ENCODE assay signal across 17 cellular contexts in the genomic region with DNA sequence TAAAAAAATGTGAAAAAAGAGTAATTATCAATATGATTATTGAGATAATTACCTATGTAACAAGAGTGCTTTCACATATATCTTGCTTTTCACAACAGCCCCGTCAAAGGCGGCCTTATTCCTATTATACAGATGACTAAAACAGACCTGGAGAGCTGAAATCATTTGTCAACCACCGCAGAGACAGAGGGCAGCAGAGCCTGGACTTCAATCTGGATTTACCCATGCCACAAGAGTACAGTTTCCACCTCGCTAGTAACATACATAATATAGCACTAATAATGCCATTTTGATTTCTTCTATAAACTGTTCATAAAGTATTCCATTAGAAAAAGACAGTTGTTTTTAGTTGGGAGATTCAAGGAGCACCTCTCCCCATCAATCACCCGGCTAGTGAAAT.
DNase-seq lines count a peak whose midpoint lies in the region; ATAC-seq and TF ChIP-seq lines count a peak whose summit lies in the region.
"Had no signal": no experiment of that assay in that cellular context is flagged by ENCODE, and none has a peak within 500 bp of the region (broad histone marks: within the 10 kb centered on the region; RNA-seq: fewer than 3 reads in every experiment).

No MANE protein-coding gene starts in this region.

- H3K4me3 ChIP-seq in dorsolateral prefrontal cortex (no peak overlapping the region), parathyroid adenoma (ENCODE audit: low read depth, low read length) (no peak overlapping the region), colonic mucosa (no peak overlapping the region)
- H3K4me3 ChIP-seq: A549; BLaER1 treated with 17β-estradiol and CSF1 and Interleukin-3, amounts not matched to agents 10 nM and 100 nM had no signal

- no peak overlapping the region for H3K4me2 ChIP-seq in parathyroid adenoma (ENCODE audit: low read length)
- H3K4me2 ChIP-seq: A549 had no signal

- no peak overlapping the region for H3K9ac ChIP-seq in parathyroid adenoma
- H3K9ac ChIP-seq in colonic mucosa (ENCODE audit: low read depth in 2 of 2, low read length in 2 of 2): no peak overlapping the region
- H3K9ac ChIP-seq: BLaER1 treated with 17β-estradiol and CSF1 and Interleukin-3, amounts not matched to agents 10 nM and 100 nM had no signal

- peaks cover 10% of the 10 kb centered on the region for H3K79me2 ChIP-seq in parathyroid adenoma

- in situ Hi-C loops in G401 (cut with HindIII; ENCODE audit: low sequenced_read_pairs): no loop called here

- H3K4me1 ChIP-seq in parathyroid adenoma (peaks cover 37% of the 10 kb centered on the region), colonic mucosa (no peaks in the 10 kb centered on the region)
- H3K4me1 ChIP-seq: A549, Caco-2 had no signal

- TF ChIP-seq CTCF in dorsolateral prefrontal cortex (IDR thresholded peaks at IDR 0.05 in 54 of 56, conservative IDR thresholded peaks at IDR 0.05 in 2 of 56; ENCODE audit: low read depth in 1 of 56, partially characterized antibody in 56 of 56) (peak in 4 of 56 donors; percentile 9 to 38 (median 16)), parathyroid adenoma (IDR thresholded peaks at IDR 0.05) (no peak), colonic mucosa (IDR thresholded peaks at IDR 0.05) (no peak)

- H3K9me3 ChIP-seq in parathyroid adenoma (ENCODE audit: control insufficient read depth, low read length) (no peaks in the 10 kb centered on the region), colonic mucosa (no peaks in the 10 kb centered on the region)
- H3K9me3 ChIP-seq: A549; BLaER1 treated with 17β-estradiol and CSF1 and Interleukin-3, amounts not matched to agents 10 nM and 100 nM; Caco-2 had no signal

- H3K36me3 ChIP-seq in parathyroid adenoma (ENCODE audit: control insufficient read depth, insufficient read depth, low read length) (no peaks in the 10 kb centered on the region), colonic mucosa (no peaks in the 10 kb centered on the region)

- ATAC-seq in HG03469 (IDR thresholded peaks at IDR 0.05; ENCODE audit: unreplicated experiment): no peak
- ATAC-seq: A549; CD8-positive, alpha-beta T cell had no signal

- H2AFZ ChIP-seq in parathyroid adenoma: no peak overlapping the region

- H3K27me3 ChIP-seq in dorsolateral prefrontal cortex: no peaks in the 10 kb centered on the region
- H3K27me3 ChIP-seq in parathyroid adenoma (ENCODE audit: control insufficient read depth, insufficient read depth, low read length): no peaks in the 10 kb centered on the region
- no peaks in the 10 kb centered on the region for H3K27me3 ChIP-seq in colonic mucosa
- H3K27me3 ChIP-seq: BLaER1 treated with 17β-estradiol and CSF1 and Interleukin-3, amounts not matched to agents 10 nM and 100 nM had no signal

- DNase-seq in G401 (ENCODE audit: low spot score) (peak; percentile 80), dorsolateral prefrontal cortex (peak in 1 of 10 donors; percentile 37), colonic mucosa (no peak), inferior parietal cortex (ENCODE audit: extremely low spot score) (no peak)
- DNase-seq: AML-193; Caco-2; Calu3; CD4-positive, alpha-beta T cell; CD8-positive, alpha-beta T cell; DMS79 treated with DMSO at 0.1 percent for 48 hours; GDM1 had no signal

- H3K27ac ChIP-seq in dorsolateral prefrontal cortex (peak overlapping the region in 40 of 59 donors; percentile 5 to 97 (median 87)), parathyroid adenoma (peak overlapping the region; percentile 96), colonic mucosa (no peak overlapping the region)
- H3K27ac ChIP-seq: 22Rv1, A549, C4-2B had no signal

- intact Hi-C loops in dorsolateral prefrontal cortex (cut with DNase I): no loop called here
- intact Hi-C loops in colonic mucosa (cut with DNase I): no loop called here
